ENCODE assay signal across 1 cellular context in the genomic region with DNA sequence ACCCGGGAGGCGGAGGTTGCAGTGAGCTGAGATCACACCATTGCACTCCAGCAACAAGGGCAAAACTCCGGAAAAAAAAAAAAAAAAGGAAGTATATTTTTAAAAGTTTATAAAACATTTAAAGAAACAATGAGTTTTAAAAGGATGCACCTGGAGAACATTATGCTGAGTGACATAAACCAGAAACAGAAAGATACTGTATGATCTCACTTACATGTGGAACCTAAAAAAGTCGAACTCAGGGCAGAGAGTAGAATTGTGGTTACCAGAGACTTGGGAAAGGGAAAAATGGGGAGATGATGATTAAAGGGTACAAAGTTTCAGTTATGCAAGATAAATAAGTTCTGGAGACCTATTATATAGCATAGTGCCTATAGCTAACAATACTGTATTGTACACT.
TF ChIP-seq lines count a peak whose summit lies in the region.

No MANE protein-coding gene starts in this region.

TF ChIP-seq in endothelial cell of umbilical vein, 7 proteins besides CTCF, POLR2A, EP300 and RAD21:
- TF ChIP-seq GATA2 (IDR thresholded peaks at IDR 0.05; ENCODE audit: insufficient read depth, insufficient read length, low read depth, low read length) (no peak), JUN (IDR thresholded peaks at IDR 0.05; ENCODE audit: borderline replicate concordance, insufficient read depth, insufficient read length, low read depth) (no peak), MYC (IDR thresholded peaks at IDR 0.05; ENCODE audit: low read depth, low read length) (no peak), POLR2AphosphoS5 (IDR thresholded peaks at IDR 0.05; ENCODE audit: insufficient read depth, low read depth, low read length) (no peak), FOS (IDR thresholded peaks at IDR 0.05; ENCODE audit: borderline replicate concordance, insufficient read depth, low read length) (no peak), EZH2 (IDR thresholded peaks at IDR 0.05; ENCODE audit: borderline replicate concordance, low read depth, low read length, severe bottlenecking) (no peak), MAX (IDR thresholded peaks at IDR 0.05; ENCODE audit: insufficient read depth, insufficient read length) (no peak)
